In genomic region chr17:1562178-1562643, GRCh38 we compare ENCODE assay signal across 8 cellular contexts. TPM values are rescaled to one million over a fixed set of nuclear protein-coding genes. Genes with fewer than 3 reads are reported as not detected.
A peak's percentile ranks its signal among the peaks of the same experiment; 100 is the strongest.
DNase-seq lines count a peak whose midpoint lies in the region; ATAC-seq and TF ChIP-seq lines count a peak whose summit lies in the region.

No MANE protein-coding gene starts in this region.

- no peaks in the 10 kb centered on the region for H3K9me3 ChIP-seq in HCT116 (ENCODE audit: control insufficient read depth in 1 of 2, insufficient read depth in 1 of 2, low read depth in 1 of 2, low read length in 2 of 2)
- H3K9me3 ChIP-seq in mucosa of stomach (ENCODE audit: control insufficient read depth, low read length): no peaks in the 10 kb centered on the region

- no peak overlapping the region for H2AFZ ChIP-seq in HCT116 (ENCODE audit: low read depth, low read length, poor library complexity, severe bottlenecking)

- no peak for TF ChIP-seq RAD21 in HCT116 (IDR thresholded peaks at IDR 0.05; ENCODE audit: low read depth)

- peak in 2 of 3 experiments; percentile 38 to 64 for DNase-seq in NCI-H1417 (lab: John Stamatoyannopoulos, UW)
- DNase-seq in NCI-H1417 treated with DMSO at 0.1 percent for 48 hours (lab: John Stamatoyannopoulos, UW): no peak
- no peak for DNase-seq in HCT116 (ENCODE audit: low read depth, low spot score)
- DNase-seq in NCI-H146 treated with DMSO at 0.1 percent for 48 hours (lab: John Stamatoyannopoulos, UW; ENCODE audit: unreplicated experiment): peak; percentile 31
- DNase-seq in dermis blood vessel endothelial cell: peak; percentile 53
- DNase-seq in SW 1271 (lab: John Stamatoyannopoulos, UW): no peak

- H3K36me3 ChIP-seq in HCT116 (ENCODE audit: control insufficient read depth in 1 of 2, insufficient read depth in 2 of 2, low read length in 2 of 2) (peaks cover 0 to 2% of the 10 kb centered on the region in 2 experiments; a peak in 1 of 4 replicates), mucosa of stomach (ENCODE audit: control insufficient read depth, insufficient read depth, low read length) (no peaks in the 10 kb centered on the region)

- peaks cover 48% of the 10 kb centered on the region for H3K79me2 ChIP-seq in HCT116 (ENCODE audit: insufficient read depth, low read length)

- H3K4me3 ChIP-seq in HCT116 (replicated peaks in 1 of 2; ENCODE audit: low read depth in 1 of 2, low read length in 2 of 2) (peak overlapping the region; percentile 71 to 82), mucosa of stomach (ENCODE audit: low read length) (no peak overlapping the region)

- RAD21 ChIA-PET in HCT116 (lab: Charles Lee; ENCODE audit: low non-redundant PET in 1 of 2, low total read pairs in 2 of 2, uncharacterized antibody in 2 of 2, unreplicated experiment in 2 of 2): no interaction called here

- ATAC-seq in HCT116: peak; percentile 61
- ATAC-seq in GM18520 (IDR thresholded peaks at IDR 0.05; ENCODE audit: unreplicated experiment): no peak

- CTCF ChIA-PET in HCT116 (lab: Charles Lee): interaction anchor here (2.7 kb wide), 1 partner anchor 12 kb away, joined by 16 read pairs; no protein-coding TSS in a partner anchor

- H3K9me2 ChIP-seq in HCT116 (ENCODE audit: insufficient read depth): no peaks in the 10 kb centered on the region

- POLR2A ChIA-PET in HCT116 (lab: Charles Lee): interaction anchor here (0.6 to 0.7 kb wide), 2 partner anchors 10 to 154 kb away, joined by 3 to 4 read pairs; no protein-coding TSS in a partner anchor

- H3K4me1 ChIP-seq in HCT116 (ENCODE audit: control insufficient read depth in 1 of 2, insufficient read depth in 2 of 2, low read length in 2 of 2): peaks cover 5 to 22% of the 10 kb centered on the region in 2 experiments; a peak in 3 of 4 replicates
- H3K4me1 ChIP-seq in mucosa of stomach (ENCODE audit: control insufficient read depth, insufficient read depth, low read length): peaks cover 33% of the 10 kb centered on the region

- TF ChIP-seq CTCF in HCT116 (IDR thresholded peaks at IDR 0.05 in 2 of 3, conservative IDR thresholded peaks at IDR 0.05 in 1 of 3; ENCODE audit: borderline replicate concordance in 1 of 3, insufficient read depth in 1 of 3, low read depth in 2 of 3, low read length in 2 of 3): no peak

- H3K4me2 ChIP-seq in HCT116 (ENCODE audit: low read length): peak overlapping the region; percentile 90

- no TSS peak for BruUV-seq in HCT116 (replicated peaks; lab: Mats Ljungman, UMichigan)

- TF ChIP-seq POLR2A in HCT116 (IDR thresholded peaks at IDR 0.05; ENCODE audit: borderline replicate concordance, extremely low read depth, insufficient read depth, insufficient read length): no peak

- H3K9ac ChIP-seq in HCT116 (ENCODE audit: low read length): peak overlapping the region; percentile 86
- H3K9ac ChIP-seq in mucosa of stomach (ENCODE audit: low read length): peak overlapping the region; percentile 78

- peak overlapping the region; percentile 67; the same call in 1 of the 2 replicates for H3K27ac ChIP-seq in HCT116 (ENCODE audit: low read depth, low read length)

- intact Hi-C loops in HCT116 (cut with micrococcal nuclease): loop anchor here (2.0 kb wide), 1 partner anchor 155 kb away; no protein-coding TSS in a partner anchor

- H4K20me1 ChIP-seq in HCT116 (ENCODE audit: insufficient read depth): peaks cover 6% of the 10 kb centered on the region; the same call in 1 of the 2 replicates

- H3K27me3 ChIP-seq in HCT116 (ENCODE audit: insufficient read depth, low read length) (no peaks in the 10 kb centered on the region), mucosa of stomach (ENCODE audit: control insufficient read depth, insufficient read depth, low read length) (no peaks in the 10 kb centered on the region)

TF ChIP-seq in HCT116, 20 proteins besides CTCF, POLR2A, EP300 and RAD21:
- TF ChIP-seq FOSL1 (IDR thresholded peaks at IDR 0.05; ENCODE audit: low read depth) (no peak), ZFX (IDR thresholded peaks at IDR 0.05) (peak; percentile 86; the same call in 1 of the 2 replicates)
TF ChIP-seq in HCT116: peak in this region for 1.

RNA-seq across cellular contexts. Expression of gene PITPNA, which starts 0.4 kb away (rescaled TPM):
- total RNA-seq in HCT116 (2021; ENCODE audit: unreplicated experiment) (71.2 TPM), dermis blood vessel endothelial cell (18.5 and 29.6 TPM in 2 replicates)
- polyA plus RNA-seq in HCT116 (2012): 36.0 and 42.7 TPM in 2 replicates

RNA-seq across cellular contexts. Expression of gene INPP5K, which starts 45.8 kb away (rescaled TPM):
- total RNA-seq in HCT116 (2021; ENCODE audit: unreplicated experiment) (25.6 TPM), dermis blood vessel endothelial cell (74.7 and 88.0 TPM in 2 replicates)
- 20.6 and 22.2 TPM in 2 replicates for polyA plus RNA-seq in HCT116 (2012)

Comparison
In these comparisons a context has a peak if more than half of its experiments do, and no peak if none do; other contexts are left out.
1. DNase-seq: peak in NCI-H1417 (2 of 3), NCI-H146 treated with DMSO at 0.1 percent for 48 hours (single experiment) and dermis blood vessel endothelial cell (single experiment); none in NCI-H1417 treated with DMSO at 0.1 percent for 48 hours (single experiment), HCT116 (single experiment) and SW 1271 (0 of 2).